8 cellular contexts compared by ENCODE assay signal in genomic region chr17:82241183-82241925, GRCh38. TPM values are rescaled to one million over a fixed set of nuclear protein-coding genes. Genes with fewer than 3 reads are reported as not detected.
A peak's percentile ranks its signal among the peaks of the same experiment; 100 is the strongest.
DNase-seq lines count a peak whose midpoint lies in the region; ATAC-seq, FAIRE-seq and TF ChIP-seq lines count a peak whose summit lies in the region.

No MANE protein-coding gene starts in this region.

- FAIRE-seq in RCC 7860 (lab: Jason Lieb, UNC) (peak; percentile 79), GM12878 (lab: Jason Lieb, UNC) (no peak)

- TF ChIP-seq EP300 in GM12878 (IDR thresholded peaks at IDR 0.05; ENCODE audit: borderline replicate concordance in 1 of 2, control insufficient read depth in 1 of 2, low read depth in 2 of 2, low read length in 2 of 2): no peak

- no peaks in the 10 kb centered on the region for H3K9me3 Mint-ChIP-seq in Calu3 (ENCODE audit: low read depth, unreplicated experiment)

- DNase-seq in Calu3 (peak; percentile 48), RCC 7860 (ENCODE audit: low spot score) (peak; percentile 87), GM12878 (ENCODE audit: low read depth, low spot score) (no peak), islet precursor cell (peak; percentile 67), HuH-7 (ENCODE audit: low spot score) (no peak)
- peak; percentile 53 to 67 for DNase-seq in stimulated activated CD4-positive, alpha-beta T cell treated with anti-CD3 and anti-CD28 coated beads, Interleukin-2, amount 100 ng/mL, for 24 hours

- no peaks in the 10 kb centered on the region for H3K9me3 ChIP-seq in GM12878 (replicated peaks; ENCODE audit: control insufficient read depth, insufficient read depth, low read length)

- TF ChIP-seq RAD21 in GM12878 (IDR thresholded peaks at IDR 0.05; ENCODE audit: insufficient read depth, low read depth, low read length): no peak

- H3K9ac ChIP-seq in GM12878 (ENCODE audit: control insufficient read depth, insufficient read depth, low read length): no peak overlapping the region

- RAD21 ChIA-PET in GM12878 (lab: Charles Lee; ENCODE audit: unreplicated experiment): interaction anchor here (0.6 to 2.6 kb wide), 10 partner anchors 29 to 161 kb away, joined by 3 to 18 read pairs (median 4); no protein-coding TSS in a partner anchor

- SMC1A ChIA-PET in GM12878 (lab: Charles Lee; ENCODE audit: uncharacterized antibody, unreplicated experiment): interaction anchor here (0.9 to 2.6 kb wide), 7 partner anchors 35 to 178 kb away, joined by 3 to 12 read pairs (median 5); no protein-coding TSS in a partner anchor

- H3K79me2 ChIP-seq in GM12878 (ENCODE audit: control insufficient read depth, insufficient read depth, low read length): peaks cover 4% of the 10 kb centered on the region

- H3K27ac ChIP-seq in GM12878 (ENCODE audit: control insufficient read depth, insufficient read depth): peak overlapping the region; percentile 58

- in situ Hi-C loops in GM12878 (cut with MboI): no loop called here

- CTCF ChIA-PET in Calu3 (lab: Charles Lee) (interaction anchor here (0.7 to 1.0 kb wide), 3 partner anchors 9 to 98 kb away, joined by 3 to 7 read pairs (median 7); no protein-coding TSS in a partner anchor), GM12878 (lab: Yijun Ruan, JAX) (interaction anchor here (0.8 to 3.0 kb wide), 9 partner anchors 33 to 211 kb away, joined by 3 to 19 read pairs (median 4); partner anchors contain the start of gene CD7)

- ATAC-seq in GM12878 (peak; percentile 63), GM18858 (IDR thresholded peaks at IDR 0.05; ENCODE audit: unreplicated experiment) (no peak), GM18511 (IDR thresholded peaks at IDR 0.05; ENCODE audit: unreplicated experiment) (no peak)

- peaks cover 33 to 52% of the 10 kb centered on the region in 2 experiments for H3K36me3 ChIP-seq in GM12878 (ENCODE audit: control insufficient read depth in 2 of 2, insufficient read depth in 2 of 2, low read length in 1 of 2)

- TF ChIP-seq POLR2A in GM12878 (IDR thresholded peaks at IDR 0.05; ENCODE audit: low read depth, low read length): 0 out of 2 replicates have a peak, but pooled peaks have one; percentile 54

- POLR2A ChIA-PET in GM12878 (lab: Charles Lee): interaction anchor here (0.5 to 1.9 kb wide), 12 partner anchors 9 to 728 kb away, joined by 3 to 6 read pairs (median 4); partner anchors contain the start of genes CSNK1D and SLC16A3

- TF ChIP-seq CTCF in Calu3 (IDR thresholded peaks at IDR 0.05; ENCODE audit: unreplicated experiment): no peak
- TF ChIP-seq CTCF in GM12878 (IDR thresholded peaks at IDR 0.05 in 2 of 3, conservative IDR thresholded peaks at IDR 0.05 in 1 of 3; ENCODE audit: control insufficient read depth in 2 of 3, extremely low read depth in 1 of 3, insufficient read depth in 1 of 3, low read depth in 3 of 3, low read length in 3 of 3): no peak

- peaks cover 5% of the 10 kb centered on the region for H4K20me1 ChIP-seq in GM12878 (ENCODE audit: control insufficient read depth, insufficient read depth)

- H3K27me3 Mint-ChIP-seq in Calu3 (ENCODE audit: unreplicated experiment): no peaks in the 10 kb centered on the region

- intact Hi-C loops in Calu3 (cut with micrococcal nuclease; ENCODE audit: unreplicated experiment) (loop anchor here (10.0 kb wide), 2 partner anchors 53 to 83 kb away; no protein-coding TSS in a partner anchor), GM12878 (cut with micrococcal nuclease; ENCODE audit: unreplicated experiment) (no loop called here)

- H3K27me3 ChIP-seq in GM12878 (replicated peaks in 1 of 2; ENCODE audit: control insufficient read depth in 2 of 2, insufficient read depth in 2 of 2, low read length in 1 of 2): no peaks in the 10 kb centered on the region

- no peak overlapping the region for H3K4me3 ChIP-seq in GM12878

- no peak overlapping the region for H2AFZ ChIP-seq in GM12878 (ENCODE audit: control insufficient read depth, low read depth, low read length)

- H3K4me1 ChIP-seq in GM12878 (ENCODE audit: control insufficient read depth, insufficient read depth, low read length): peaks cover 35% of the 10 kb centered on the region

- peak overlapping the region; percentile 58 for H3K27ac Mint-ChIP-seq in Calu3 (ENCODE audit: unreplicated experiment)

- BruUV-seq in Calu3 (replicated peaks; lab: Mats Ljungman, UMichigan) (no TSS peak), GM12878 (replicated peaks; lab: Mats Ljungman, UMichigan) (no TSS peak)

- H3K4me2 ChIP-seq in GM12878 (ENCODE audit: control insufficient read depth, insufficient read depth): no peak overlapping the region

- H3K4me1 Mint-ChIP-seq in Calu3 (ENCODE audit: low read depth, unreplicated experiment): peaks cover 25% of the 10 kb centered on the region

- H3K36me3 Mint-ChIP-seq in Calu3 (ENCODE audit: insufficient read depth, unreplicated experiment): peaks cover 86% of the 10 kb centered on the region

- 50% methylated on average over 26 of the region's 27 CpGs for WGBS in GM12878 (ENCODE audit: insufficient coverage, insufficient replicate concordance, low lambda C conversion rate, missing lambda C conversion rate)

- H3K4me3 Mint-ChIP-seq in Calu3 (ENCODE audit: low read depth, unreplicated experiment): no peak overlapping the region

TF ChIP-seq in GM12878, 131 proteins besides CTCF, POLR2A, EP300 and RAD21 (continues in another document):
- TF ChIP-seq, protein P1, sequence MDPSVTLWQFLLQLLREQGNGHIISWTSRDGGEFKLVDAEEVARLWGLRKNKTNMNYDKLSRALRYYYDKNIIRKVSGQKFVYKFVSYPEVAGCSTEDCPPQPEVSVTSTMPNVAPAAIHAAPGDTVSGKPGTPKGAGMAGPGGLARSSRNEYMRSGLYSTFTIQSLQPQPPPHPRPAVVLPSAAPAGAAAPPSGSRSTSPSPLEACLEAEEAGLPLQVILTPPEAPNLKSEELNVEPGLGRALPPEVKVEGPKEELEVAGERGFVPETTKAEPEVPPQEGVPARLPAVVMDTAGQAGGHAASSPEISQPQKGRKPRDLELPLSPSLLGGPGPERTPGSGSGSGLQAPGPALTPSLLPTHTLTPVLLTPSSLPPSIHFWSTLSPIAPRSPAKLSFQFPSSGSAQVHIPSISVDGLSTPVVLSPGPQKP (IDR thresholded peaks at IDR 0.05; ENCODE audit: low read depth, low read length): no peak
- TF ChIP-seq DPF2 (IDR thresholded peaks at IDR 0.05): 0 out of 2 replicates have a peak, but pooled peaks have one; percentile 10

RNA-seq across cellular contexts. Expression of gene SLC16A3, which starts 12.5 kb away (rescaled TPM):
- 44.7 and 47.2 TPM in 2 replicates for total RNA-seq in Calu3 (2022)
- total RNA-seq in GM12878 (2013; cell fraction: nucleolus; rRNA removed): 264 and 312 TPM in 2 replicates
- 33.4 and 37.8 TPM in 2 replicates for total RNA-seq in GM12878 (2014; rRNA removed)
- 10.2 and 10.3 TPM in 2 replicates for total RNA-seq in GM12878 (2014; rRNA removed; fragmentation: Illumina TruSeq; extraction: Trizol)
- 46.5 and 49.5 TPM in 2 replicates for total RNA-seq in GM12878 (2021)
- polyA plus RNA-seq in GM12878 (2011; ENCODE audit: low read depth): 24.0 TPM
- 18.0 and 44.4 TPM in 2 replicates for polyA plus RNA-seq in GM12878 (2011; rRNA removed)
- 60.2 and 98.5 TPM in 2 replicates for polyA plus RNA-seq in GM12878 (2011; cell fraction: cytosol; rRNA removed)
- 75.2 and 100 TPM in 2 replicates for polyA plus RNA-seq in GM12878 (2011; cell fraction: nucleus; rRNA removed)
- 102 and 145 TPM in 2 replicates for polyA plus RNA-seq in GM12878 (2012)
- polyA plus RNA-seq in GM12878 (2014; fragmentation: Illumina TruSeq; extraction: Trizol): 0.44 and 4.6 TPM in 2 replicates
- 1 to 10 TPM in 1 of 2 experiments, under 1 TPM in 1; 0.10 to 1.2 TPM for polyA plus RNA-seq in GM12878 (2014; fragmentation: Nextera tagmentation; extraction: Ambion mirVana)
- polyA plus RNA-seq in GM12878 (2014; rRNA removed): 30.0 and 33.0 TPM in 2 replicates
- polyA plus RNA-seq in GM12878 (2016; fragmentation: Nextera tagmentation; extraction: Ambion mirVana): 1 to 10 TPM; 4.3 to 5.7 TPM
- 47.3 and 89.5 TPM in 2 replicates for polyA minus RNA-seq in GM12878 (2011; rRNA and poly(A)+ RNA removed)
- 32.2 and 37.6 TPM in 2 replicates for polyA minus RNA-seq in GM12878 (2011; cell fraction: cytosol; rRNA and poly(A)+ RNA removed)
- 66.3 and 84.2 TPM in 2 replicates for polyA minus RNA-seq in GM12878 (2011; cell fraction: nucleus; rRNA and poly(A)+ RNA removed)

RNA-seq across cellular contexts. Expression of gene CCDC57, which starts 28.7 kb away (rescaled TPM):
- 69.9 and 76.8 TPM in 2 replicates for total RNA-seq in Calu3 (2022)
- total RNA-seq in GM12878 (2013; cell fraction: nucleolus; rRNA removed): 92.3 and 116 TPM in 2 replicates
- total RNA-seq in GM12878 (2014; rRNA removed): 43.0 and 49.0 TPM in 2 replicates
- total RNA-seq in GM12878 (2014; rRNA removed; fragmentation: Illumina TruSeq; extraction: Trizol): 36.9 and 42.5 TPM in 2 replicates
- 69.1 and 74.1 TPM in 2 replicates for total RNA-seq in GM12878 (2021)
- polyA plus RNA-seq in GM12878 (2011; ENCODE audit: low read depth): 82.9 TPM
- 16.2 and 30.5 TPM in 2 replicates for polyA plus RNA-seq in GM12878 (2011; rRNA removed)
- polyA plus RNA-seq in GM12878 (2011; cell fraction: cytosol; rRNA removed): 93.0 and 152 TPM in 2 replicates
- polyA plus RNA-seq in GM12878 (2011; cell fraction: nucleus; rRNA removed): 97.1 and 115 TPM in 2 replicates
- polyA plus RNA-seq in GM12878 (2012): 44.5 and 61.4 TPM in 2 replicates
- polyA plus RNA-seq in GM12878 (2014; fragmentation: Illumina TruSeq; extraction: Trizol): 7.2 and 29.3 TPM in 2 replicates
- 10 to 100 TPM in 1 of 2 experiments, 1 to 10 TPM in 1; 5.4 to 18.0 TPM for polyA plus RNA-seq in GM12878 (2014; fragmentation: Nextera tagmentation; extraction: Ambion mirVana)
- polyA plus RNA-seq in GM12878 (2014; rRNA removed): 123 and 135 TPM in 2 replicates
- polyA plus RNA-seq in GM12878 (2016; fragmentation: Nextera tagmentation; extraction: Ambion mirVana): 10 to 100 TPM; 77.2 to 80.3 TPM
- polyA minus RNA-seq in GM12878 (2011; rRNA and poly(A)+ RNA removed): 9.0 and 23.6 TPM in 2 replicates
- 7.8 and 11.4 TPM in 2 replicates for polyA minus RNA-seq in GM12878 (2011; cell fraction: cytosol; rRNA and poly(A)+ RNA removed)
- 13.3 and 20.4 TPM in 2 replicates for polyA minus RNA-seq in GM12878 (2011; cell fraction: nucleus; rRNA and poly(A)+ RNA removed)

RNA-seq across cellular contexts. Expression of gene CSNK1D, which starts 32.1 kb away (rescaled TPM):
- 157 and 160 TPM in 2 replicates for total RNA-seq in Calu3 (2022)
- 85.1 and 93.8 TPM in 2 replicates for total RNA-seq in GM12878 (2013; cell fraction: nucleolus; rRNA removed)
- 17.3 and 25.0 TPM in 2 replicates for total RNA-seq in GM12878 (2014; rRNA removed)
- 26.4 and 27.8 TPM in 2 replicates for total RNA-seq in GM12878 (2014; rRNA removed; fragmentation: Illumina TruSeq; extraction: Trizol)
- 85.5 and 94.2 TPM in 2 replicates for total RNA-seq in GM12878 (2021)
- 42.9 TPM for polyA plus RNA-seq in GM12878 (2011; ENCODE audit: low read depth)
- 40.7 and 54.4 TPM in 2 replicates for polyA plus RNA-seq in GM12878 (2011; rRNA removed)
- 58.6 and 69.9 TPM in 2 replicates for polyA plus RNA-seq in GM12878 (2011; cell fraction: cytosol; rRNA removed)
- polyA plus RNA-seq in GM12878 (2011; cell fraction: nucleus; rRNA removed): 236 and 302 TPM in 2 replicates
- 62.0 and 78.9 TPM in 2 replicates for polyA plus RNA-seq in GM12878 (2012)
- 72.5 and 105 TPM in 2 replicates for polyA plus RNA-seq in GM12878 (2014; fragmentation: Illumina TruSeq; extraction: Trizol)
- polyA plus RNA-seq in GM12878 (2014; fragmentation: Nextera tagmentation; extraction: Ambion mirVana): 10 to 100 TPM in 1 of 2 experiments, 1 to 10 TPM in 1; 5.7 to 13.0 TPM
- polyA plus RNA-seq in GM12878 (2014; rRNA removed): 74.9 and 90.3 TPM in 2 replicates
- 10 to 100 TPM; 61.8 to 63.4 TPM for polyA plus RNA-seq in GM12878 (2016; fragmentation: Nextera tagmentation; extraction: Ambion mirVana)
- polyA minus RNA-seq in GM12878 (2011; rRNA and poly(A)+ RNA removed): 53.9 and 56.8 TPM in 2 replicates
- 25.1 and 26.0 TPM in 2 replicates for polyA minus RNA-seq in GM12878 (2011; cell fraction: cytosol; rRNA and poly(A)+ RNA removed)
- polyA minus RNA-seq in GM12878 (2011; cell fraction: nucleus; rRNA and poly(A)+ RNA removed): 38.6 and 73.4 TPM in 2 replicates

Comparison
In these comparisons a context has a peak if more than half of its experiments do, and no peak if none do; other contexts are left out.
1. DNase-seq: peak in Calu3 (single experiment), RCC 7860 (single experiment), islet precursor cell (single experiment) and stimulated activated CD4-positive, alpha-beta T cell treated with anti-CD3 and anti-CD28 coated beads, Interleukin-2, amount 100 ng/mL, for 24 hours (2 of 2); none in GM12878 (single experiment) and HuH-7 (single experiment).